ENCODE assay signal across 11 cellular contexts in the genomic region with DNA sequence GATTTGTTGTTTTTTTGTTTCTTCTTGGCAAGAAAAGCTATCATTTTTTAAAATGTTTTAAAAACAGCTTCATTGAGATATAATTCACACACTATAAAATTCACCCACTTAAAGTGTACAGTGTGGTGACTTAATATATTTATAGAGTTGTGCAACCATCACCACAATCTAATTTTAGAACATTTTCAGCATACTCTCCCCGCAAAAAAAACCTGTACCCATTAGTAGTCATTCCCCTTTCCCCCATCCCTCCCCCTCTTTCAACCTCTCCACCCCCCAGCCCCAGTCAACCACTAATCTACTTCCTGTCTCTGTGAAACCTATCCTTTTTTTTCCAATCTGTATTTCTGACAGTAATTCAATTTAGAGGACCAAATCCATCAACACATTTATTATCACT. TPM values are rescaled to one million over a fixed set of nuclear protein-coding genes. Genes with fewer than 3 reads are reported as not detected.
DNase-seq lines count a peak whose midpoint lies in the region; ATAC-seq and TF ChIP-seq lines count a peak whose summit lies in the region.
"Had no signal": no experiment of that assay in that cellular context is flagged by ENCODE, and none has a peak within 500 bp of the region (broad histone marks: within the 10 kb centered on the region; RNA-seq: fewer than 3 reads in every experiment).

No MANE protein-coding gene starts in this region.

- H3K27me3 Mint-ChIP-seq in MCF 10A (ENCODE audit: insufficient read depth, unreplicated experiment) = peaks cover 59% of the 10 kb centered on the region

- no peaks in the 10 kb centered on the region for H3K36me3 ChIP-seq in breast epithelium

- DNase-seq in MCF 10A (ENCODE audit: unreplicated experiment) (peak; percentile 58), breast epithelium (ENCODE audit: low spot score in 2 of 2) (no peak), skeletal muscle cell (ENCODE audit: low read depth) (peak; percentile 49), NCI-H69 (lab: John Stamatoyannopoulos, UW) (no peak)
- no peak for DNase-seq in activated CD8-positive, alpha-beta memory T cell treated with anti-CD3 and anti-CD28 coated beads for 24 hours
- no peak for DNase-seq in activated effector memory CD4-positive, alpha-beta T cell treated with Interleukin-2 at 50 U/mL for 16 hours
- DNase-seq: activated CD8-positive, alpha-beta T cell treated with anti-CD3 and anti-CD28 coated beads for 36 hours; NCI-H774; nucleus accumbens had no signal

- no peak overlapping the region for H3K27ac Mint-ChIP-seq in MCF 10A (ENCODE audit: low read depth, unreplicated experiment)
- H3K27ac Mint-ChIP-seq: activated CD8-positive, alpha-beta T cell treated with anti-CD3 and anti-CD28 coated beads for 36 hours had no signal

- ATAC-seq in HG03196 (IDR thresholded peaks at IDR 0.05; ENCODE audit: unreplicated experiment) = peak; percentile 68
- 0 out of 3 replicates have a peak, but pooled peaks have one; percentile 16 for ATAC-seq in SK-N-SH treated with all-trans-retinoic acid at 6 μM for 48 hours
- ATAC-seq: activated CD8-positive, alpha-beta T cell treated with anti-CD3 and anti-CD28 coated beads for 36 hours had no signal

- TF ChIP-seq POLR2A in breast epithelium (IDR thresholded peaks at IDR 0.05) = no peak

- CTCF ChIA-PET in MCF 10A (lab: Yijun Ruan, JAX) = interaction anchor here (0.6 to 6.5 kb wide), 4 partner anchors 15 to 1244 kb away, joined by 3 to 29 read pairs (median 6); no protein-coding TSS in a partner anchor

- H3K27me3 ChIP-seq in breast epithelium = no peaks in the 10 kb centered on the region

- no peaks in the 10 kb centered on the region for H3K9me3 ChIP-seq in breast epithelium

- H3K9me3 Mint-ChIP-seq in MCF 10A (ENCODE audit: unreplicated experiment) = peaks cover 8% of the 10 kb centered on the region
- H3K9me3 Mint-ChIP-seq: activated CD8-positive, alpha-beta T cell treated with anti-CD3 and anti-CD28 coated beads for 36 hours had no signal

- BruUV-seq in MCF 10A (replicated peaks; lab: Mats Ljungman, UMichigan) = no TSS peak

- H3K4me3 ChIP-seq in breast epithelium = no peak overlapping the region
- no peak overlapping the region for H3K4me3 ChIP-seq in skeletal muscle cell (ENCODE audit: low read depth, low read length)

- peaks cover 7% of the 10 kb centered on the region for H3K4me1 Mint-ChIP-seq in MCF 10A (ENCODE audit: insufficient read depth, unreplicated experiment)

- no peaks in the 10 kb centered on the region for H3K4me1 ChIP-seq in breast epithelium

- POLR2A ChIA-PET in MCF 10A (lab: Yijun Ruan, JAX) = interaction anchor here (0.7 kb wide), 1 partner anchor 272 kb away, joined by 3 read pairs; no protein-coding TSS in a partner anchor

- H3K36me3 Mint-ChIP-seq in MCF 10A (ENCODE audit: insufficient read depth, unreplicated experiment) = no peaks in the 10 kb centered on the region

- intact Hi-C loops in MCF 10A (cut with micrococcal nuclease) (no loop called here), breast epithelium (cut with DNase I; ENCODE audit: low total_unique reads) (no loop called here)

- TF ChIP-seq CTCF in MCF 10A (IDR thresholded peaks at IDR 0.05; ENCODE audit: unreplicated experiment) = no peak
- no peak for TF ChIP-seq CTCF in breast epithelium (IDR thresholded peaks at IDR 0.05)

- no peak overlapping the region for H3K27ac ChIP-seq in breast epithelium

- no peak overlapping the region for H3K4me3 Mint-ChIP-seq in MCF 10A (ENCODE audit: unreplicated experiment)
- H3K4me3 Mint-ChIP-seq: activated CD8-positive, alpha-beta T cell treated with anti-CD3 and anti-CD28 coated beads for 36 hours had no signal

TF ChIP-seq in SK-N-SH treated with all-trans-retinoic acid at 6 μM for 48 hours, 23 proteins besides CTCF, POLR2A, EP300 and RAD21:
- TF ChIP-seq ZFP30 (CRISPR knock-in tag; IDR thresholded peaks at IDR 0.05) (no peak), PATZ1 (CRISPR knock-in tag; IDR thresholded peaks at IDR 0.05; ENCODE audit: borderline replicate concordance) (peak; percentile 48; the same call in 1 of the 2 replicates), ISL1 (CRISPR knock-in tag; IDR thresholded peaks at IDR 0.05) (peak; percentile 85)
TF ChIP-seq in SK-N-SH treated with all-trans-retinoic acid at 6 μM for 48 hours: peak in this region for 2.

RNA-seq across cellular contexts. Expression of gene ZC3H11B, which starts 30.6 kb away (rescaled TPM):
- 0.15 TPM in 1 of 2 replicates, not detected in the other for total RNA-seq in MCF 10A (2022)
- total RNA-seq in breast epithelium = under 1 TPM in 1 of 3 donors, not detected in 2; 0.48 TPM

Comparison
In these comparisons a context has a peak if more than half of its experiments do, and no peak if none do; other contexts are left out.
1. DNase-seq: peak in MCF 10A (single experiment) and skeletal muscle cell (single experiment); none in breast epithelium (0 of 2), activated CD8-positive, alpha-beta memory T cell treated with anti-CD3 and anti-CD28 coated beads for 24 hours (single experiment), activated effector memory CD4-positive, alpha-beta T cell treated with Interleukin-2 at 50 U/mL for 16 hours (single experiment) and NCI-H69 (single experiment).